ENCODE assay signal across 9 cellular contexts in the genomic region with DNA sequence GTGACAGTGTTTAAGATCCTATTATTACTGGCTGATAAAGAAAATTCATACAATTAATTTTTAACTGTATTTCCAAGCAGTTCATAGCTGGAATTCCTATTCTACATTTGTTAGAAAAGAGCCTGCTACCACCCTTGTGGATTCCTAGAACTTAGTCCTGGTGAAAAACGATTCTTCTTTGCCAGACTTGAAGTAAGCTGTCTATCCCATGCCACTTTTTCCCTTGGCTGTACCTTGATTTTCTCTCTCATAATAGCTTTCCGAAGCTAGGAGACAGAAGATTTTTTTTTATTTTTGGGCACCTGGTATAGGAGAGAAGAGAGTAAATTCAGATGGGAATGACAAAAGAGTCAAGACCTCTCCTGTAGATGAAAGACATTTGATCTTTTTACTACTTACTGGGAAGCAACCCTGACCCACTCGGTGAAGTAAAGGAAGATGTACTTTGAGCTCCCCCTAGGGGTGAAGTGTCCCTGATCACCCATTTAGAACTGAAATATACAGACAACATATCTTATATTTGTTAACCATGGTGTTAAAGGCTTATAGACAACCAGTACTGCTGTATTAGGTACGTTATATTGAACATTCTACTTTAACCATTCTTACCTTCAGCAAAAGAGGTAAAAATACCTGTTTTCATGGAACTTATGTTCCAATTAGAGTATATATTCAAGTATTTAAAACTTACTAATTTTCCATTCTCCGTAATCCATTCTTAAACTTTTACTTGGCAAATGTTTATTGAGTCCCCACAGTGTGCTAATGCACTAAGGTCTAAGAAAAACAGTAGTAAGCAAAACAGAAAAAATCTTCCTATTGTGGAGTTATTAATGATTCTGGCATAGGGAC. TPM values are rescaled to one million over a fixed set of nuclear protein-coding genes. Genes with fewer than 3 reads are reported as not detected.
DNase-seq lines count a peak whose midpoint lies in the region; ATAC-seq lines count a peak whose summit lies in the region.
"Had no signal": no experiment of that assay in that cellular context is flagged by ENCODE, and none has a peak within 500 bp of the region (broad histone marks: within the 10 kb centered on the region; RNA-seq: fewer than 3 reads in every experiment).

No MANE protein-coding gene starts in this region.

- H3K27me3 Mint-ChIP-seq in CD4-positive, alpha-beta memory T cell: no peaks in the 10 kb centered on the region
- H3K27me3 Mint-ChIP-seq in memory B cell: no peaks in the 10 kb centered on the region
- H3K27me3 Mint-ChIP-seq: activated naive CD4-positive, alpha-beta T cell treated with anti-CD3 and anti-CD28 coated beads, Interleukin-2, amount 50 U/mL, for 24 hours had no signal

- ATAC-seq in GM19025 (IDR thresholded peaks at IDR 0.05; ENCODE audit: low read depth, unreplicated experiment) (peak; percentile 82), HG03108 (IDR thresholded peaks at IDR 0.05; ENCODE audit: unreplicated experiment) (peak; percentile 84), memory B cell (ENCODE audit: low read depth) (peak; percentile 89)
- peak; percentile 75 to 85 for ATAC-seq in activated CD4-positive, CD25-positive, alpha-beta regulatory T cell treated with anti-CD3 and anti-CD28 coated beads, Interleukin-2, amount 50 U/mL, for 24 hours

- H3K27me3 ChIP-seq in CD4-positive, alpha-beta memory T cell (ENCODE audit: insufficient read depth, low read length): no peaks in the 10 kb centered on the region

- H3K27ac ChIP-seq in CD4-positive, alpha-beta memory T cell (ENCODE audit: low read depth, low read length): no peak overlapping the region

- DNase-seq in CD4-positive, alpha-beta memory T cell: peak; percentile 60 to 72 (median 66)
- peak; percentile 62 for DNase-seq in NCI-H2227 (lab: John Stamatoyannopoulos, UW; ENCODE audit: unreplicated experiment)
- DNase-seq in ecto neural progenitor cell (ENCODE audit: low spot score): peak; percentile 49
- DNase-seq in memory B cell (ENCODE audit: low spot score in 2 of 2): peak; percentile 38 to 53
- peak; percentile 17 for DNase-seq in stimulated activated CD8-positive, alpha-beta memory T cell treated with anti-CD3 and anti-CD28 coated beads, Interleukin-4, amount 100 ng/mL, for 24 hours (ENCODE audit: low read depth)

- peaks cover 7 to 18% (median 16%) of the 10 kb centered on the region in 4 donors for H3K4me1 Mint-ChIP-seq in CD4-positive, alpha-beta memory T cell
- peaks cover 7% of the 10 kb centered on the region for H3K4me1 Mint-ChIP-seq in memory B cell

- peaks cover 6% of the 10 kb centered on the region for H3K36me3 ChIP-seq in CD4-positive, alpha-beta memory T cell (ENCODE audit: insufficient read depth, low read length)

- intact Hi-C loops in CD4-positive, alpha-beta memory T cell (cut with micrococcal nuclease): loop anchor here (1.0 to 2.0 kb wide), 6 partner anchors 37 to 815 kb away; no protein-coding TSS in a partner anchor

- peaks cover 32 to 36% of the 10 kb centered on the region in 2 donors for H3K36me3 Mint-ChIP-seq in CD4-positive, alpha-beta memory T cell
- peaks cover 18% of the 10 kb centered on the region for H3K36me3 Mint-ChIP-seq in memory B cell

- H3K4me3 ChIP-seq in CD4-positive, alpha-beta memory T cell (ENCODE audit: low read length in 2 of 2): no peak overlapping the region

- CTCF ChIA-PET in CD4-positive, alpha-beta memory T cell (lab: Charles Lee; ENCODE audit: partially characterized antibody): interaction anchor here (0.8 to 3.6 kb wide), 33 partner anchors 10 to 854 kb away, joined by 3 to 34 read pairs (median 5); a partner anchor contains a TSS

- POLR2A ChIA-PET in CD4-positive, alpha-beta memory T cell (lab: Charles Lee; ENCODE audit: partially characterized antibody): interaction anchor here (1.2 to 2.0 kb wide), 2 partner anchors 36 to 55 kb away, joined by 3 to 11 read pairs; a partner anchor contains a TSS

- H3K4me1 ChIP-seq in CD4-positive, alpha-beta memory T cell (ENCODE audit: insufficient read depth, low read length): no peaks in the 10 kb centered on the region

- peak overlapping the region in 5 of 7 donors; percentile 1 to 75 (median 55) for H3K27ac Mint-ChIP-seq in CD4-positive, alpha-beta memory T cell
- H3K27ac Mint-ChIP-seq in memory B cell: no peak overlapping the region

- H3K9me3 ChIP-seq in CD4-positive, alpha-beta memory T cell (ENCODE audit: control insufficient read depth in 1 of 2, low read length in 2 of 2): no peaks in the 10 kb centered on the region

- H3K4me3 Mint-ChIP-seq in CD4-positive, alpha-beta memory T cell: no peak overlapping the region
- H3K4me3 Mint-ChIP-seq in memory B cell: no peak overlapping the region
- H3K4me3 Mint-ChIP-seq: activated naive CD4-positive, alpha-beta T cell treated with anti-CD3 and anti-CD28 coated beads, Interleukin-2, amount 50 U/mL, for 24 hours had no signal

- peaks cover 0 to 1% (median 0%) of the 10 kb centered on the region in 8 donors for H3K9me3 Mint-ChIP-seq in CD4-positive, alpha-beta memory T cell
- H3K9me3 Mint-ChIP-seq in memory B cell: no peaks in the 10 kb centered on the region
- H3K9me3 Mint-ChIP-seq: activated naive CD4-positive, alpha-beta T cell treated with anti-CD3 and anti-CD28 coated beads, Interleukin-2, amount 50 U/mL, for 24 hours had no signal

RNA-seq across cellular contexts. Expression of a gene that starts 36.2 kb away (rescaled TPM):
- total RNA-seq in CD4-positive, alpha-beta memory T cell: 10 to 100 TPM; 36.5 to 38.5 TPM
- polyA plus RNA-seq in CD4-positive, alpha-beta memory T cell: 10 to 100 TPM; 19.0 to 24.2 TPM

RNA-seq across cellular contexts. Expression of a gene that starts 54.5 kb away (rescaled TPM):
- 10 to 100 TPM; 26.8 to 30.3 TPM for total RNA-seq in CD4-positive, alpha-beta memory T cell
- 10 to 100 TPM in 1 of 2 donors, 1 to 10 TPM in 1; 5.9 to 12.2 TPM for polyA plus RNA-seq in CD4-positive, alpha-beta memory T cell

RNA-seq across cellular contexts. Expression of a gene that starts 54.7 kb away (rescaled TPM):
- 100 to 1,000 TPM; 142 to 159 TPM for total RNA-seq in CD4-positive, alpha-beta memory T cell
- polyA plus RNA-seq in CD4-positive, alpha-beta memory T cell: 100 to 1,000 TPM in 1 of 2 donors, 10 to 100 TPM in 1; 94.2 to 104 TPM
